In genomic region chr11:73401924-73402833, GRCh38 we compare ENCODE assay signal across 1 cellular context.
TF ChIP-seq lines count a peak whose summit lies in the region.

No MANE protein-coding gene starts in this region.

TF ChIP-seq in GM23338, 12 proteins besides CTCF, POLR2A, EP300 and RAD21:
- TF ChIP-seq NANOG (IDR thresholded peaks at IDR 0.05; ENCODE audit: borderline replicate concordance) (no peak), STAT1 (IDR thresholded peaks at IDR 0.05; ENCODE audit: unreplicated experiment) (no peak), ZNF114 (CRISPR knock-in tag; IDR thresholded peaks at IDR 0.05) (no peak), ZNF331 (CRISPR knock-in tag; IDR thresholded peaks at IDR 0.05; ENCODE audit: low read depth) (no peak)
